ENCODE assay signal across 1 cellular context in genomic region chr4:141898336-141898735, GRCh38.
TF ChIP-seq lines count a peak whose summit lies in the region.

No MANE protein-coding gene starts in this region.

TF ChIP-seq in GM23338, 12 proteins besides CTCF, POLR2A, EP300 and RAD21 (continued from another document):
- TF ChIP-seq, protein P1, sequence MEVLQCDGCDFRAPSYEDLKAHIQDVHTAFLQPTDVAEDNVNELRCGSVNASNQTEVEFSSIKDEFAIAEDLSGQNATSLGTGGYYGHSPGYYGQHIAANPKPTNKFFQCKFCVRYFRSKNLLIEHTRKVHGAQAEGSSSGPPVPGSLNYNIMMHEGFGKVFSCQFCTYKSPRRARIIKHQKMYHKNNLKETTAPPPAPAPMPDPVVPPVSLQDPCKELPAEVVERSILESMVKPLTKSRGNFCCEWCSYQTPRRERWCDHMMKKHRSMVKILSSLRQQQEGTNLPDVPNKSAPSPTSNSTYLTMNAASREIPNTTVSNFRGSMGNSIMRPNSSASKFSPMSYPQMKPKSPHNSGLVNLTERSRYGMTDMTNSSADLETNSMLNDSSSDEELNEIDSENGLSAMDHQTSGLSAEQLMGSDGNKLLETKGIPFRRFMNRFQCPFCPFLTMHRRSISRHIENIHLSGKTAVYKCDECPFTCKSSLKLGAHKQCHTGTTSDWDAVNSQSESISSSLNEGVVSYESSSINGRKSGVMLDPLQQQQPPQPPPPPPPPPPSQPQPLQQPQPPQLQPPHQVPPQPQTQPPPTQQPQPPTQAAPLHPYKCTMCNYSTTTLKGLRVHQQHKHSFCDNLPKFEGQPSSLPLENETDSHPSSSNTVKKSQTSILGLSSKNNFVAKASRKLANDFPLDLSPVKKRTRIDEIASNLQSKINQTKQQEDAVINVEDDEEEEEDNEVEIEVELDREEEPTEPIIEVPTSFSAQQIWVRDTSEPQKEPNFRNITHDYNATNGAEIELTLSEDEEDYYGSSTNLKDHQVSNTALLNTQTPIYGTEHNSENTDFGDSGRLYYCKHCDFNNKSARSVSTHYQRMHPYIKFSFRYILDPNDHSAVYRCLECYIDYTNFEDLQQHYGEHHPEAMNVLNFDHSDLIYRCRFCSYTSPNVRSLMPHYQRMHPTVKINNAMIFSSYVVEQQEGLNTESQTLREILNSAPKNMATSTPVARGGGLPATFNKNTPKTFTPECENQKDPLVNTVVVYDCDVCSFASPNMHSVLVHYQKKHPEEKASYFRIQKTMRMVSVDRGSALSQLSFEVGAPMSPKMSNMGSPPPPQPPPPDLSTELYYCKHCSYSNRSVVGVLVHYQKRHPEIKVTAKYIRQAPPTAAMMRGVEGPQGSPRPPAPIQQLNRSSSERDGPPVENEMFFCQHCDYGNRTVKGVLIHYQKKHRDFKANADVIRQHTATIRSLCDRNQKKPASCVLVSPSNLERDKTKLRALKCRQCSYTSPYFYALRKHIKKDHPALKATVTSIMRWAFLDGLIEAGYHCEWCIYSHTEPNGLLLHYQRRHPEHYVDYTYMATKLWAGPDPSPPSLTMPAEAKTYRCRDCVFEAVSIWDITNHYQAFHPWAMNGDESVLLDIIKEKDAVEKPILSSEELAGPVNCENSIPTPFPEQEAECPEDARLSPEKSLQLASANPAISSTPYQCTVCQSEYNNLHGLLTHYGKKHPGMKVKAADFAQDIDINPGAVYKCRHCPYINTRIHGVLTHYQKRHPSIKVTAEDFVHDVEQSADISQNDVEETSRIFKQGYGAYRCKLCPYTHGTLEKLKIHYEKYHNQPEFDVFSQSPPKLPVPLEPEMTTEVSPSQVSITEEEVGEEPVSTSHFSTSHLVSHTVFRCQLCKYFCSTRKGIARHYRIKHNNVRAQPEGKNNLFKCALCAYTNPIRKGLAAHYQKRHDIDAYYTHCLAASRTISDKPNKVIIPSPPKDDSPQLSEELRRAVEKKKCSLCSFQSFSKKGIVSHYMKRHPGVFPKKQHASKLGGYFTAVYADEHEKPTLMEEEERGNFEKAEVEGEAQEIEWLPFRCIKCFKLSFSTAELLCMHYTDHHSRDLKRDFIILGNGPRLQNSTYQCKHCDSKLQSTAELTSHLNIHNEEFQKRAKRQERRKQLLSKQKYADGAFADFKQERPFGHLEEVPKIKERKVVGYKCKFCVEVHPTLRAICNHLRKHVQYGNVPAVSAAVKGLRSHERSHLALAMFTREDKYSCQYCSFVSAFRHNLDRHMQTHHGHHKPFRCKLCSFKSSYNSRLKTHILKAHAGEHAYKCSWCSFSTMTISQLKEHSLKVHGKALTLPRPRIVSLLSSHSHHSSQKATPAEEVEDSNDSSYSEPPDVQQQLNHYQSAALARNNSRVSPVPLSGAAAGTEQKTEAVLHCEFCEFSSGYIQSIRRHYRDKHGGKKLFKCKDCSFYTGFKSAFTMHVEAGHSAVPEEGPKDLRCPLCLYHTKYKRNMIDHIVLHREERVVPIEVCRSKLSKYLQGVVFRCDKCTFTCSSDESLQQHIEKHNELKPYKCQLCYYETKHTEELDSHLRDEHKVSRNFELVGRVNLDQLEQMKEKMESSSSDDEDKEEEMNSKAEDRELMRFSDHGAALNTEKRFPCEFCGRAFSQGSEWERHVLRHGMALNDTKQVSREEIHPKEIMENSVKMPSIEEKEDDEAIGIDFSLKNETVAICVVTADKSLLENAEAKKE (CRISPR knock-in tag; IDR thresholded peaks at IDR 0.05): no peak
- TF ChIP-seq, protein P2, sequence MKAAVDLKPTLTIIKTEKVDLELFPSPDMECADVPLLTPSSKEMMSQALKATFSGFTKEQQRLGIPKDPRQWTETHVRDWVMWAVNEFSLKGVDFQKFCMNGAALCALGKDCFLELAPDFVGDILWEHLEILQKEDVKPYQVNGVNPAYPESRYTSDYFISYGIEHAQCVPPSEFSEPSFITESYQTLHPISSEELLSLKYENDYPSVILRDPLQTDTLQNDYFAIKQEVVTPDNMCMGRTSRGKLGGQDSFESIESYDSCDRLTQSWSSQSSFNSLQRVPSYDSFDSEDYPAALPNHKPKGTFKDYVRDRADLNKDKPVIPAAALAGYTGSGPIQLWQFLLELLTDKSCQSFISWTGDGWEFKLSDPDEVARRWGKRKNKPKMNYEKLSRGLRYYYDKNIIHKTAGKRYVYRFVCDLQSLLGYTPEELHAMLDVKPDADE (IDR thresholded peaks at IDR 0.05): no peak
- no peak for TF ChIP-seq CREB1 (CRISPR knock-in tag; IDR thresholded peaks at IDR 0.05; ENCODE audit: low read depth)
- TF ChIP-seq, protein P3, sequence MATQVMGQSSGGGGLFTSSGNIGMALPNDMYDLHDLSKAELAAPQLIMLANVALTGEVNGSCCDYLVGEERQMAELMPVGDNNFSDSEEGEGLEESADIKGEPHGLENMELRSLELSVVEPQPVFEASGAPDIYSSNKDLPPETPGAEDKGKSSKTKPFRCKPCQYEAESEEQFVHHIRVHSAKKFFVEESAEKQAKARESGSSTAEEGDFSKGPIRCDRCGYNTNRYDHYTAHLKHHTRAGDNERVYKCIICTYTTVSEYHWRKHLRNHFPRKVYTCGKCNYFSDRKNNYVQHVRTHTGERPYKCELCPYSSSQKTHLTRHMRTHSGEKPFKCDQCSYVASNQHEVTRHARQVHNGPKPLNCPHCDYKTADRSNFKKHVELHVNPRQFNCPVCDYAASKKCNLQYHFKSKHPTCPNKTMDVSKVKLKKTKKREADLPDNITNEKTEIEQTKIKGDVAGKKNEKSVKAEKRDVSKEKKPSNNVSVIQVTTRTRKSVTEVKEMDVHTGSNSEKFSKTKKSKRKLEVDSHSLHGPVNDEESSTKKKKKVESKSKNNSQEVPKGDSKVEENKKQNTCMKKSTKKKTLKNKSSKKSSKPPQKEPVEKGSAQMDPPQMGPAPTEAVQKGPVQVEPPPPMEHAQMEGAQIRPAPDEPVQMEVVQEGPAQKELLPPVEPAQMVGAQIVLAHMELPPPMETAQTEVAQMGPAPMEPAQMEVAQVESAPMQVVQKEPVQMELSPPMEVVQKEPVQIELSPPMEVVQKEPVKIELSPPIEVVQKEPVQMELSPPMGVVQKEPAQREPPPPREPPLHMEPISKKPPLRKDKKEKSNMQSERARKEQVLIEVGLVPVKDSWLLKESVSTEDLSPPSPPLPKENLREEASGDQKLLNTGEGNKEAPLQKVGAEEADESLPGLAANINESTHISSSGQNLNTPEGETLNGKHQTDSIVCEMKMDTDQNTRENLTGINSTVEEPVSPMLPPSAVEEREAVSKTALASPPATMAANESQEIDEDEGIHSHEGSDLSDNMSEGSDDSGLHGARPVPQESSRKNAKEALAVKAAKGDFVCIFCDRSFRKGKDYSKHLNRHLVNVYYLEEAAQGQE (IDR thresholded peaks at IDR 0.05; ENCODE audit: unreplicated experiment): no peak
- no peak for TF ChIP-seq NANOG (IDR thresholded peaks at IDR 0.05; ENCODE audit: borderline replicate concordance)
- TF ChIP-seq ZNF331 (CRISPR knock-in tag; IDR thresholded peaks at IDR 0.05; ENCODE audit: low read depth): no peak
